ENCODE assay signal across 9 cellular contexts in genomic region chr7:48298779-48299178, GRCh38.
DNase-seq lines count a peak whose midpoint lies in the region; ATAC-seq, FAIRE-seq and TF ChIP-seq lines count a peak whose summit lies in the region.
"Had no signal": no experiment of that assay in that cellular context is flagged by ENCODE, and none has a peak within 500 bp of the region (broad histone marks: within the 10 kb centered on the region; RNA-seq: fewer than 3 reads in every experiment).

No MANE protein-coding gene starts in this region.

- 0 out of 2 replicates have a peak overlapping the region, but pooled peaks have one; percentile 2 for H3K9ac ChIP-seq in MM.1S (ENCODE audit: low read length)

- peak overlapping the region; percentile 36; the same call in 1 of the 2 replicates for H3K27ac ChIP-seq in MM.1S (ENCODE audit: low read length)

- no peaks in the 10 kb centered on the region for H3K9me2 ChIP-seq in MM.1S (replicated peaks; ENCODE audit: insufficient read depth, low read length)

- in situ Hi-C loops in GM13976 (cut with MboI; ENCODE audit: low sequenced_read_pairs, unreplicated experiment) = no loop called here

- DNase-seq in GM13976 (ENCODE audit: low spot score) = peak; percentile 28
- peak; percentile 45 for DNase-seq in MM.1S
- peak; percentile 16 for DNase-seq in fibroblast of villous mesenchyme (ENCODE audit: low read depth)
- DNase-seq in HTR-8/SVneo (ENCODE audit: insufficient read length, low spot score) = no peak
- no peak for DNase-seq in NCI-H128 (lab: John Stamatoyannopoulos, UW; ENCODE audit: unreplicated experiment)
- DNase-seq in amygdala (lab: John Stamatoyannopoulos, UW) = no peak
- no peak for DNase-seq in mucosa of gallbladder (ENCODE audit: low spot score)

- peak; percentile 58 for ATAC-seq in GM21619 (IDR thresholded peaks at IDR 0.05; ENCODE audit: unreplicated experiment)

- H3K27me3 ChIP-seq in MM.1S (replicated peaks; ENCODE audit: insufficient read depth, low read length) = no peaks in the 10 kb centered on the region

- no peaks in the 10 kb centered on the region for H4K20me1 ChIP-seq in MM.1S (ENCODE audit: insufficient read depth, low read length)

- peaks cover 27% of the 10 kb centered on the region for H3K4me1 ChIP-seq in MM.1S (ENCODE audit: low read length)

- TF ChIP-seq CTCF in GM13976 (IDR thresholded peaks at IDR 0.05; ENCODE audit: borderline replicate concordance, control extremely low read depth, extremely low read depth, insufficient read depth, missing control alignments) = no peak
- no peak for TF ChIP-seq CTCF in MM.1S (IDR thresholded peaks at IDR 0.05; ENCODE audit: low read length)
- TF ChIP-seq CTCF in fibroblast of villous mesenchyme (IDR thresholded peaks at IDR 0.05; ENCODE audit: insufficient read depth, low read depth, low read length) = no peak

- H2AFZ ChIP-seq in MM.1S (ENCODE audit: low read length) = peak overlapping the region; percentile 67

- H3K4me3 ChIP-seq in MM.1S (ENCODE audit: low read length) = no peak overlapping the region
- no peak overlapping the region for H3K4me3 ChIP-seq in fibroblast of villous mesenchyme (ENCODE audit: low read depth, low read length)

- no peak for FAIRE-seq in HTR-8/SVneo (lab: Jason Lieb, UNC)
- FAIRE-seq: endometrium had no signal

- no peaks in the 10 kb centered on the region for H3K79me2 ChIP-seq in MM.1S (ENCODE audit: low read length)

- peak overlapping the region; percentile 43 for H3K4me2 ChIP-seq in MM.1S (ENCODE audit: low read depth, low read length)

- no peaks in the 10 kb centered on the region for H3K36me3 ChIP-seq in MM.1S (replicated peaks; ENCODE audit: insufficient read depth, low read length)

- H3K9me3 ChIP-seq in MM.1S (replicated peaks; ENCODE audit: insufficient read depth, low read length) = no peaks in the 10 kb centered on the region

- H3F3A ChIP-seq in MM.1S (ENCODE audit: insufficient read depth, low read length) = 0 out of 2 replicates have a peak, but pooled peaks cover 7% of the 10 kb centered on the region

Comparison
In these comparisons a context has a peak if more than half of its experiments do, and no peak if none do; other contexts are left out.
1. DNase-seq: peak in GM13976 (single experiment), MM.1S (single experiment) and fibroblast of villous mesenchyme (single experiment); none in HTR-8/SVneo (single experiment), NCI-H128 (single experiment), amygdala (0 of 56) and mucosa of gallbladder (single experiment).